31 cellular contexts compared by ENCODE assay signal in the genomic region with DNA sequence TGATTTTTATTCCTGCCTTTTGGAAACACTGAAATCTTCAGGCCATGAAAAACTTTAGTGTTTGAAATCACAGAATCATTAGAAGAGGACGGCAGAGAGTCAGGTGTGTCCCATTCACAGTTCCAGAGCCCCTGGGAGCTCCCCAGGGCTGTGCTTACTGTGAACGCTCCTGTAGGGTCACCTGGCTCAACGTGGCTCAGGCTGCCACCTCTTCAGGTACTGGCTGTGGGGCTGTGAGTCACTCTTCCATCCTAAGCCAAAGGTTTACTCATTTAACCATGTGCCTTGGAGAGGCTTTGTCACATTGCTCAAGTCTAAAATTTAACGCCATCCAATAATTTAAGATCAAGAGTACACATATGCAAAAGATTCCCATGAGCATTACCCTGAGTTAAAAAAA. TPM values are rescaled to one million over a fixed set of nuclear protein-coding genes. Genes with fewer than 3 reads are reported as not detected.
DNase-seq lines count a peak whose midpoint lies in the region; ATAC-seq and TF ChIP-seq lines count a peak whose summit lies in the region.
"Had no signal": no experiment of that assay in that cellular context is flagged by ENCODE, and none has a peak within 500 bp of the region (broad histone marks: within the 10 kb centered on the region; RNA-seq: fewer than 3 reads in every experiment).

No MANE protein-coding gene starts in this region.

- H3K9me3 ChIP-seq in lung (ENCODE audit: control insufficient read depth in 2 of 2, insufficient read depth in 1 of 2, low read length in 1 of 2) = no peaks in the 10 kb centered on the region
- no peaks in the 10 kb centered on the region for H3K9me3 ChIP-seq in adrenal gland (replicated peaks in 1 of 3)
- no peaks in the 10 kb centered on the region for H3K9me3 ChIP-seq in right lobe of liver
- H3K9me3 ChIP-seq: gastroesophageal sphincter, spleen, uterus had no signal

- TF ChIP-seq POLR2A in adrenal gland (IDR thresholded peaks at IDR 0.05) = no peak
- no peak for TF ChIP-seq POLR2A in right lobe of liver (IDR thresholded peaks at IDR 0.05)

- WGBS in lung, 2 donors = 62 to 73% methylated on average over 4 of the region's 4 CpGs
- WGBS in adrenal gland, 4 donors = 56 to 70% (median 62%) methylated on average over 4 of the region's 4 CpGs
- 42% methylated on average over 4 of the region's 4 CpGs for WGBS in right lobe of liver (ENCODE audit: insufficient coverage, low coverage, low lambda C conversion rate, missing lambda C conversion rate)

- no peaks in the 10 kb centered on the region for H3K27me3 ChIP-seq in lung (ENCODE audit: control insufficient read depth, insufficient read depth)
- no peaks in the 10 kb centered on the region for H3K27me3 ChIP-seq in adrenal gland
- no peaks in the 10 kb centered on the region for H3K27me3 ChIP-seq in right lobe of liver
- H3K27me3 ChIP-seq: spleen, uterus had no signal

- H3K36me3 ChIP-seq in lung (ENCODE audit: control insufficient read depth in 2 of 2, insufficient read depth in 2 of 2, low read length in 2 of 2) (no peaks in the 10 kb centered on the region), adrenal gland (replicated peaks in 1 of 2) (no peaks in the 10 kb centered on the region), right lobe of liver (no peaks in the 10 kb centered on the region)
- H3K36me3 ChIP-seq: gastroesophageal sphincter, spleen, uterus, WERI-Rb-1 had no signal

- TF ChIP-seq CTCF in epithelial cell of esophagus (IDR thresholded peaks at IDR 0.05; ENCODE audit: insufficient read depth, low read depth, low read length, missing control alignments) (no peak), lung (IDR thresholded peaks at IDR 0.05; ENCODE audit: control extremely low read depth, extremely low read depth) (no peak), adrenal gland (IDR thresholded peaks at IDR 0.05) (no peak), right lobe of liver (IDR thresholded peaks at IDR 0.05) (no peak)

- H3K4me1 ChIP-seq in lung (ENCODE audit: control insufficient read depth in 2 of 2, insufficient read depth in 2 of 2, low read length in 2 of 2) = peaks cover 0 to 2% of the 10 kb centered on the region in 2 donors
- no peaks in the 10 kb centered on the region for H3K4me1 ChIP-seq in adrenal gland (replicated peaks in 1 of 2)
- no peaks in the 10 kb centered on the region for H3K4me1 ChIP-seq in right lobe of liver
- H3K4me1 ChIP-seq: gastroesophageal sphincter, parathyroid adenoma, spleen, uterus had no signal

- ATAC-seq in lung (ENCODE audit: insufficient read depth, low FRiP score) = peak; percentile 19
- ATAC-seq in right lobe of liver = no peak
- ATAC-seq: activated naive CD8-positive, alpha-beta T cell treated with anti-CD3 and anti-CD28 coated beads, Interleukin-2, amount 50 U/mL, for 24 hours; gastroesophageal sphincter; HepG2; right cardiac atrium; stimulated activated naive CD8-positive, alpha-beta T cell treated with anti-CD3 and anti-CD28 coated beads, Interleukin-15, Interleukin-2, amounts not matched to agents 100 U/mL and 50 U/mL, for 24 hours had no signal

- intact Hi-C loops in adrenal gland (cut with DNase I) (no loop called here), right lobe of liver (cut with DNase I) (no loop called here)

- H3K4me3 ChIP-seq in epithelial cell of esophagus (ENCODE audit: low read length) (no peak overlapping the region), lung (no peak overlapping the region), adrenal gland (no peak overlapping the region), right lobe of liver (no peak overlapping the region)
- H3K4me3 ChIP-seq: gastroesophageal sphincter, spleen, uterus had no signal

- DNase-seq in DMS53 (lab: John Stamatoyannopoulos, UW) = peak; percentile 53
- DNase-seq in M059J (ENCODE audit: low read depth) = peak; percentile 28
- DNase-seq in epithelial cell of esophagus (ENCODE audit: low read depth) = peak; percentile 84
- DNase-seq in lung (ENCODE audit: low spot score) = peak; percentile 16
- no peak for DNase-seq in G401 (ENCODE audit: low spot score)
- no peak for DNase-seq in DMS153 treated with DMSO at 0.1 percent for 48 hours (lab: John Stamatoyannopoulos, UW; ENCODE audit: unreplicated experiment)
- DNase-seq in adrenal gland = no peak
- no peak for DNase-seq in right lobe of liver
- DNase-seq: activated CD4-positive, alpha-beta T cell treated with anti-CD3 and anti-CD28 coated beads for 4 hours; activated naive CD8-positive, alpha-beta T cell treated with anti-CD3 and anti-CD28 coated beads, Interleukin-2, amount 50 U/mL, for 24 hours; activated T-cell treated with anti-CD3 and anti-CD28 coated beads, Interleukin-2, amount 50 U/mL, for 48 hours; CD8-positive, alpha-beta memory T cell; central memory CD4-positive, alpha-beta T cell; DMS 273 treated with DMSO at 0.1 percent for 48 hours; GDM1; hypothalamus; mesendoderm; MV-4-11; NCI-H1436; NCI-H2081 treated with DMSO at 0.1 percent for 48 hours; NCI-H226; right cardiac atrium; spleen; stimulated activated CD4-positive, alpha-beta T cell treated with anti-CD3 and anti-CD28 coated beads, Interleukin-2, amount 100 ng/mL, for 24 hours; stimulated activated naive CD8-positive, alpha-beta T cell treated with anti-CD3 and anti-CD28 coated beads, Interleukin-15, Interleukin-2, amounts not matched to agents 100 U/mL and 50 U/mL, for 24 hours; uterus; WERI-Rb-1 had no signal

- in situ Hi-C loops in G401 (cut with HindIII; ENCODE audit: low sequenced_read_pairs) = no loop called here

- H3K27ac ChIP-seq in lung (ENCODE audit: low read depth in 1 of 2, low read length in 1 of 2) (no peak overlapping the region), adrenal gland (no peak overlapping the region), right lobe of liver (no peak overlapping the region)
- H3K27ac ChIP-seq: gastroesophageal sphincter, parathyroid adenoma, spleen, uterus, WERI-Rb-1 had no signal

RNA-seq across cellular contexts. Expression of a gene that starts 50.2 kb away (rescaled TPM):
- not detected in 2 replicates for total RNA-seq in M059J (2014; rRNA removed; shearing (Covaris generic))
- total RNA-seq in lung = 1 to 10 TPM in 1 of 2 donors, under 1 TPM in 1; 0.26 to 1.4 TPM
- under 1 TPM; 0.08 to 0.35 TPM for polyA plus RNA-seq in lung
- total RNA-seq in G401 (2014; rRNA removed; shearing (Covaris generic)) = not detected in 2 replicates
- 1 to 10 TPM in 7 of 8 donors, under 1 TPM in 1; 0.72 to 5.2 (median 2.6) TPM for total RNA-seq in adrenal gland
- polyA plus RNA-seq in adrenal gland = 1 to 10 TPM in 2 of 3 donors, under 1 TPM in 1; 0.48 to 3.3 (median 2.6) TPM
- total RNA-seq in right lobe of liver = 1 to 10 TPM in 1 of 6 experiments, under 1 TPM in 2, not detected in 3; 0.62 to 1.3 (median 0.80) TPM
- total RNA-seq: right cardiac atrium had no signal
- polyA plus RNA-seq: BJ; CD8-positive, alpha-beta memory T cell; right cardiac atrium had no signal

Comparison
In these comparisons a context has a peak if more than half of its experiments do, and no peak if none do; other contexts are left out.
1. DNase-seq: peak in DMS53 (single experiment), M059J (single experiment), epithelial cell of esophagus (single experiment) and lung (single experiment); none in G401 (single experiment), DMS153 treated with DMSO at 0.1 percent for 48 hours (single experiment), adrenal gland (0 of 7) and right lobe of liver (0 of 3).